1 cellular context compared by ENCODE assay signal in the genomic region with DNA sequence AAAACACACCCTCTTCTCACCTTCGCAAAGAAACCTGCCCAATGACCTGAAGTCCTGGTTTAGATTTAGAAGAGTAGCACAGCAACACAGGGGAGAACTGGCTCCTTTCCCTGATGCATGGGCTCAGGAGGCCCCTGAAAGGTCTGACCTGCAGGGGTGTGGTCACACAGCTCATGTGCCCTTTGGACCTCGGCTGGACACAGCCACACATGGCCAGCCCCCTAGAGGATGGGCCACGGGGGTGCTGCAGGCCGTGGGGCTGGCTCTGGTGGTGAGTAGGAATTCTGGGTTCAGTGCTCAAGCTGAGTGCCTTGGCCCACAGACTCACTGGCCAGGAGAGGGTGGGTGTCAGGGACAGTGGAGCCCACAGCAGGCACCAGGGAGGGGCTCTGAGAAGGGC.
TF ChIP-seq lines count a peak whose summit lies in the region.

No MANE protein-coding gene starts in this region.

TF ChIP-seq in HepG2, 621 proteins besides CTCF, POLR2A, EP300 and RAD21 (continued from another document and continues in another):
- TF ChIP-seq, protein P1, sequence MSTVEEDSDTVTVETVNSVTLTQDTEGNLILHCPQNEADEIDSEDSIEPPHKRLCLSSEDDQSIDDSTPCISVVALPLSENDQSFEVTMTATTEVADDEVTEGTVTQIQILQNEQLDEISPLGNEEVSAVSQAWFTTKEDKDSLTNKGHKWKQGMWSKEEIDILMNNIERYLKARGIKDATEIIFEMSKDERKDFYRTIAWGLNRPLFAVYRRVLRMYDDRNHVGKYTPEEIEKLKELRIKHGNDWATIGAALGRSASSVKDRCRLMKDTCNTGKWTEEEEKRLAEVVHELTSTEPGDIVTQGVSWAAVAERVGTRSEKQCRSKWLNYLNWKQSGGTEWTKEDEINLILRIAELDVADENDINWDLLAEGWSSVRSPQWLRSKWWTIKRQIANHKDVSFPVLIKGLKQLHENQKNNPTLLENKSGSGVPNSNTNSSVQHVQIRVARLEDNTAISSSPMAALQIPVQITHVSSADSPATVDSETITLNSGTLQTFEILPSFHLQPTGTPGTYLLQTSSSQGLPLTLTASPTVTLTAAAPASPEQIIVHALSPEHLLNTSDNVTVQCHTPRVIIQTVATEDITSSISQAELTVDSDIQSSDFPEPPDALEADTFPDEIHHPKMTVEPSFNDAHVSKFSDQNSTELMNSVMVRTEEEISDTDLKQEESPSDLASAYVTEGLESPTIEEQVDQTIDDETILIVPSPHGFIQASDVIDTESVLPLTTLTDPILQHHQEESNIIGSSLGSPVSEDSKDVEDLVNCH (CRISPR knock-in tag; IDR thresholded peaks at IDR 0.05) = no peak
- no peak for TF ChIP-seq STAT5B (CRISPR knock-in tag; IDR thresholded peaks at IDR 0.05)
- TF ChIP-seq, protein P2, sequence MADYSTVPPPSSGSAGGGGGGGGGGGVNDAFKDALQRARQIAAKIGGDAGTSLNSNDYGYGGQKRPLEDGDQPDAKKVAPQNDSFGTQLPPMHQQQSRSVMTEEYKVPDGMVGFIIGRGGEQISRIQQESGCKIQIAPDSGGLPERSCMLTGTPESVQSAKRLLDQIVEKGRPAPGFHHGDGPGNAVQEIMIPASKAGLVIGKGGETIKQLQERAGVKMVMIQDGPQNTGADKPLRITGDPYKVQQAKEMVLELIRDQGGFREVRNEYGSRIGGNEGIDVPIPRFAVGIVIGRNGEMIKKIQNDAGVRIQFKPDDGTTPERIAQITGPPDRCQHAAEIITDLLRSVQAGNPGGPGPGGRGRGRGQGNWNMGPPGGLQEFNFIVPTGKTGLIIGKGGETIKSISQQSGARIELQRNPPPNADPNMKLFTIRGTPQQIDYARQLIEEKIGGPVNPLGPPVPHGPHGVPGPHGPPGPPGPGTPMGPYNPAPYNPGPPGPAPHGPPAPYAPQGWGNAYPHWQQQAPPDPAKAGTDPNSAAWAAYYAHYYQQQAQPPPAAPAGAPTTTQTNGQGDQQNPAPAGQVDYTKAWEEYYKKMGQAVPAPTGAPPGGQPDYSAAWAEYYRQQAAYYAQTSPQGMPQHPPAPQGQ (CRISPR knock-in tag; IDR thresholded peaks at IDR 0.05; ENCODE audit: borderline replicate concordance) = no peak
- no peak for TF ChIP-seq ZNF790 (CRISPR knock-in tag; IDR thresholded peaks at IDR 0.05; ENCODE audit: borderline replicate concordance)
- TF ChIP-seq ZSCAN20 (CRISPR knock-in tag; IDR thresholded peaks at IDR 0.05; ENCODE audit: borderline replicate concordance) = no peak
- TF ChIP-seq, protein P3, sequence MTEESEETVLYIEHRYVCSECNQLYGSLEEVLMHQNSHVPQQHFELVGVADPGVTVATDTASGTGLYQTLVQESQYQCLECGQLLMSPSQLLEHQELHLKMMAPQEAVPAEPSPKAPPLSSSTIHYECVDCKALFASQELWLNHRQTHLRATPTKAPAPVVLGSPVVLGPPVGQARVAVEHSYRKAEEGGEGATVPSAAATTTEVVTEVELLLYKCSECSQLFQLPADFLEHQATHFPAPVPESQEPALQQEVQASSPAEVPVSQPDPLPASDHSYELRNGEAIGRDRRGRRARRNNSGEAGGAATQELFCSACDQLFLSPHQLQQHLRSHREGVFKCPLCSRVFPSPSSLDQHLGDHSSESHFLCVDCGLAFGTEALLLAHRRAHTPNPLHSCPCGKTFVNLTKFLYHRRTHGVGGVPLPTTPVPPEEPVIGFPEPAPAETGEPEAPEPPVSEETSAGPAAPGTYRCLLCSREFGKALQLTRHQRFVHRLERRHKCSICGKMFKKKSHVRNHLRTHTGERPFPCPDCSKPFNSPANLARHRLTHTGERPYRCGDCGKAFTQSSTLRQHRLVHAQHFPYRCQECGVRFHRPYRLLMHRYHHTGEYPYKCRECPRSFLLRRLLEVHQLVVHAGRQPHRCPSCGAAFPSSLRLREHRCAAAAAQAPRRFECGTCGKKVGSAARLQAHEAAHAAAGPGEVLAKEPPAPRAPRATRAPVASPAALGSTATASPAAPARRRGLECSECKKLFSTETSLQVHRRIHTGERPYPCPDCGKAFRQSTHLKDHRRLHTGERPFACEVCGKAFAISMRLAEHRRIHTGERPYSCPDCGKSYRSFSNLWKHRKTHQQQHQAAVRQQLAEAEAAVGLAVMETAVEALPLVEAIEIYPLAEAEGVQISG (CRISPR knock-in tag; IDR thresholded peaks at IDR 0.05) = peak; percentile 22; the same call in 1 of the 2 replicates
- TF ChIP-seq, protein P4, sequence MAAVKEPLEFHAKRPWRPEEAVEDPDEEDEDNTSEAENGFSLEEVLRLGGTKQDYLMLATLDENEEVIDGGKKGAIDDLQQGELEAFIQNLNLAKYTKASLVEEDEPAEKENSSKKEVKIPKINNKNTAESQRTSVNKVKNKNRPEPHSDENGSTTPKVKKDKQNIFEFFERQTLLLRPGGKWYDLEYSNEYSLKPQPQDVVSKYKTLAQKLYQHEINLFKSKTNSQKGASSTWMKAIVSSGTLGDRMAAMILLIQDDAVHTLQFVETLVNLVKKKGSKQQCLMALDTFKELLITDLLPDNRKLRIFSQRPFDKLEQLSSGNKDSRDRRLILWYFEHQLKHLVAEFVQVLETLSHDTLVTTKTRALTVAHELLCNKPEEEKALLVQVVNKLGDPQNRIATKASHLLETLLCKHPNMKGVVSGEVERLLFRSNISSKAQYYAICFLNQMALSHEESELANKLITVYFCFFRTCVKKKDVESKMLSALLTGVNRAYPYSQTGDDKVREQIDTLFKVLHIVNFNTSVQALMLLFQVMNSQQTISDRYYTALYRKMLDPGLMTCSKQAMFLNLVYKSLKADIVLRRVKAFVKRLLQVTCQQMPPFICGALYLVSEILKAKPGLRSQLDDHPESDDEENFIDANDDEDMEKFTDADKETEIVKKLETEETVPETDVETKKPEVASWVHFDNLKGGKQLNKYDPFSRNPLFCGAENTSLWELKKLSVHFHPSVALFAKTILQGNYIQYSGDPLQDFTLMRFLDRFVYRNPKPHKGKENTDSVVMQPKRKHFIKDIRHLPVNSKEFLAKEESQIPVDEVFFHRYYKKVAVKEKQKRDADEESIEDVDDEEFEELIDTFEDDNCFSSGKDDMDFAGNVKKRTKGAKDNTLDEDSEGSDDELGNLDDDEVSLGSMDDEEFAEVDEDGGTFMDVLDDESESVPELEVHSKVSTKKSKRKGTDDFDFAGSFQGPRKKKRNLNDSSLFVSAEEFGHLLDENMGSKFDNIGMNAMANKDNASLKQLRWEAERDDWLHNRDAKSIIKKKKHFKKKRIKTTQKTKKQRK (IDR thresholded peaks at IDR 0.05; ENCODE audit: low read length) = no peak
- no peak for TF ChIP-seq ZMAT3 (CRISPR knock-in tag; conservative IDR thresholded peaks at IDR 0.05)
- TF ChIP-seq LBX2 (CRISPR knock-in tag; IDR thresholded peaks at IDR 0.05; ENCODE audit: borderline replicate concordance) = no peak
- TF ChIP-seq HNF4A (CRISPR knock-in tag; IDR thresholded peaks at IDR 0.05) = peak; percentile 95
- no peak for TF ChIP-seq HNF1A (IDR thresholded peaks at IDR 0.05; ENCODE audit: low read depth)
- TF ChIP-seq HNF1A (CRISPR knock-in tag; IDR thresholded peaks at IDR 0.05; ENCODE audit: borderline replicate concordance) = 0 out of 2 replicates have a peak, but pooled peaks have one; percentile 30
- TF ChIP-seq, protein P5, sequence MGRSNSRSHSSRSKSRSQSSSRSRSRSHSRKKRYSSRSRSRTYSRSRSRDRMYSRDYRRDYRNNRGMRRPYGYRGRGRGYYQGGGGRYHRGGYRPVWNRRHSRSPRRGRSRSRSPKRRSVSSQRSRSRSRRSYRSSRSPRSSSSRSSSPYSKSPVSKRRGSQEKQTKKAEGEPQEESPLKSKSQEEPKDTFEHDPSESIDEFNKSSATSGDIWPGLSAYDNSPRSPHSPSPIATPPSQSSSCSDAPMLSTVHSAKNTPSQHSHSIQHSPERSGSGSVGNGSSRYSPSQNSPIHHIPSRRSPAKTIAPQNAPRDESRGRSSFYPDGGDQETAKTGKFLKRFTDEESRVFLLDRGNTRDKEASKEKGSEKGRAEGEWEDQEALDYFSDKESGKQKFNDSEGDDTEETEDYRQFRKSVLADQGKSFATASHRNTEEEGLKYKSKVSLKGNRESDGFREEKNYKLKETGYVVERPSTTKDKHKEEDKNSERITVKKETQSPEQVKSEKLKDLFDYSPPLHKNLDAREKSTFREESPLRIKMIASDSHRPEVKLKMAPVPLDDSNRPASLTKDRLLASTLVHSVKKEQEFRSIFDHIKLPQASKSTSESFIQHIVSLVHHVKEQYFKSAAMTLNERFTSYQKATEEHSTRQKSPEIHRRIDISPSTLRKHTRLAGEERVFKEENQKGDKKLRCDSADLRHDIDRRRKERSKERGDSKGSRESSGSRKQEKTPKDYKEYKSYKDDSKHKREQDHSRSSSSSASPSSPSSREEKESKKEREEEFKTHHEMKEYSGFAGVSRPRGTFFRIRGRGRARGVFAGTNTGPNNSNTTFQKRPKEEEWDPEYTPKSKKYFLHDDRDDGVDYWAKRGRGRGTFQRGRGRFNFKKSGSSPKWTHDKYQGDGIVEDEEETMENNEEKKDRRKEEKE (IDR thresholded peaks at IDR 0.05) = no peak
- TF ChIP-seq, protein P6, sequence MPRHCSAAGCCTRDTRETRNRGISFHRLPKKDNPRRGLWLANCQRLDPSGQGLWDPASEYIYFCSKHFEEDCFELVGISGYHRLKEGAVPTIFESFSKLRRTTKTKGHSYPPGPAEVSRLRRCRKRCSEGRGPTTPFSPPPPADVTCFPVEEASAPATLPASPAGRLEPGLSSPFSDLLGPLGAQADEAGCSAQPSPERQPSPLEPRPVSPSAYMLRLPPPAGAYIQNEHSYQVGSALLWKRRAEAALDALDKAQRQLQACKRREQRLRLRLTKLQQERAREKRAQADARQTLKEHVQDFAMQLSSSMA (CRISPR knock-in tag; IDR thresholded peaks at IDR 0.05) = no peak
- no peak for TF ChIP-seq TAF15 (IDR thresholded peaks at IDR 0.05; ENCODE audit: low read depth, low read length, poor library complexity, severe bottlenecking)
- TF ChIP-seq CSRNP1 (CRISPR knock-in tag; IDR thresholded peaks at IDR 0.05) = no peak
- no peak for TF ChIP-seq TFAP4 (IDR thresholded peaks at IDR 0.05; ENCODE audit: borderline replicate concordance, low read depth)
- TF ChIP-seq, protein P7, sequence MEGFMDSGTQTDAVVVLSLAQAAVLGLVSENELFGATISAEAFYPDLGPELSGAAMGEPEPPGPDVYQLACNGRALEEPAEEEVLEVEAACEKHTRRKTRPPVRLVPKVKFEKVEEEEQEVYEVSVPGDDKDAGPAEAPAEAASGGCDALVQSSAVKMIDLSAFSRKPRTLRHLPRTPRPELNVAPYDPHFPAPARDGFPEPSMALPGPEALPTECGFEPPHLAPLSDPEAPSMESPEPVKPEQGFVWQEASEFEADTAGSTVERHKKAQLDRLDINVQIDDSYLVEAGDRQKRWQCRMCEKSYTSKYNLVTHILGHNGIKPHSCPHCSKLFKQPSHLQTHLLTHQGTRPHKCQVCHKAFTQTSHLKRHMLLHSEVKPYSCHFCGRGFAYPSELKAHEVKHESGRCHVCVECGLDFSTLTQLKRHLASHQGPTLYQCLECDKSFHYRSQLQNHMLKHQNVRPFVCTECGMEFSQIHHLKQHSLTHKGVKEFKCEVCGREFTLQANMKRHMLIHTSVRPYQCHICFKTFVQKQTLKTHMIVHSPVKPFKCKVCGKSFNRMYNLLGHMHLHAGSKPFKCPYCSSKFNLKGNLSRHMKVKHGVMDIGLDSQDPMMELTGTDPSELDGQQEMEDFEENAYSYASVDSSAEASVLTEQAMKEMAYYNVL (CRISPR knock-in tag; IDR thresholded peaks at IDR 0.05; ENCODE audit: borderline replicate concordance) = no peak
- peak; percentile 99 for TF ChIP-seq ZSCAN25 (CRISPR knock-in tag; IDR thresholded peaks at IDR 0.05)
- TF ChIP-seq ZFYVE20 (CRISPR knock-in tag; IDR thresholded peaks at IDR 0.05; ENCODE audit: borderline replicate concordance, low read depth) = no peak
- peak; percentile 36; the same call in 1 of the 2 replicates for TF ChIP-seq SALL1 (CRISPR knock-in tag; IDR thresholded peaks at IDR 0.05)
- TF ChIP-seq ARNTL (CRISPR knock-in tag; IDR thresholded peaks at IDR 0.05) = no peak
- TF ChIP-seq ZMYM4 (CRISPR knock-in tag; IDR thresholded peaks at IDR 0.05) = peak; percentile 46; the same call in 1 of the 2 replicates
- TF ChIP-seq SIN3B (IDR thresholded peaks at IDR 0.05; ENCODE audit: low read length) = no peak
- no peak for TF ChIP-seq SSRP1 (CRISPR knock-in tag; IDR thresholded peaks at IDR 0.05)
